In genomic region chr12:55443776-55444175, GRCh38 we compare ENCODE assay signal across 38 cellular contexts. TPM values are rescaled to one million over a fixed set of nuclear protein-coding genes. Genes with fewer than 3 reads are reported as not detected.
"Had no signal": no experiment of that assay in that cellular context is flagged by ENCODE, and none has a peak within 500 bp of the region (broad histone marks: within the 10 kb centered on the region; RNA-seq: fewer than 3 reads in every experiment).

OR6C2 (plus strand) TSS chr12:55444076; CDS start chr12:55452214, 8,138 bp downstream.

- ATAC-seq: activated CD4-positive, alpha-beta T cell treated with anti-CD3 and anti-CD28 coated beads for 36 hours; activated CD4-positive, CD25-positive, alpha-beta regulatory T cell treated with anti-CD3 and anti-CD28 coated beads, Interleukin-2, amount 50 U/mL, for 24 hours; activated CD8-positive, alpha-beta memory T cell treated with anti-CD3 and anti-CD28 coated beads, Interleukin-2, amount 10 ng/mL, durations not matched to agents 7 days and 5 days; activated CD8-positive, alpha-beta T cell treated with anti-CD3 and anti-CD28 coated beads, Interleukin-2, amount 10 ng/mL, durations not matched to agents 7 days and 5 days; activated naive CD4-positive, alpha-beta T cell treated with anti-CD3 and anti-CD28 coated beads, Interleukin-2, amount 50 U/mL, for 72 hours; body of pancreas; WTC11 had no signal

- H3K4me3 ChIP-seq: adrenal gland, body of pancreas, breast epithelium had no signal

- H3K36me3 Mint-ChIP-seq: activated CD8-positive, alpha-beta memory T cell treated with anti-CD3 and anti-CD28 coated beads, Interleukin-2, amount 10 ng/mL, durations not matched to agents 7 days and 5 days; activated naive CD8-positive, alpha-beta T cell treated with anti-CD3 and anti-CD28 coated beads for 36 hours had no signal

- H3K4me1 ChIP-seq: adrenal gland, body of pancreas, breast epithelium had no signal

- H3K27ac ChIP-seq: adrenal gland, body of pancreas, brain microvascular endothelial cell, breast epithelium, WERI-Rb-1 had no signal

- H3K4me3 Mint-ChIP-seq: activated CD4-positive, alpha-beta memory T cell treated with anti-CD3 and anti-CD28 coated beads, Interleukin-2, amount 10 ng/mL, durations not matched to agents 7 days and 5 days; activated CD4-positive, alpha-beta T cell treated with anti-CD3 and anti-CD28 coated beads for 36 hours; activated CD4-positive, alpha-beta T cell treated with anti-CD3 and anti-CD28 coated beads, Interleukin-2, amount 10 ng/mL, durations not matched to agents 7 days and 5 days; activated CD8-positive, alpha-beta memory T cell treated with anti-CD3 and anti-CD28 coated beads, Interleukin-2, amount 10 ng/mL, durations not matched to agents 7 days and 5 days; activated CD8-positive, alpha-beta T cell treated with anti-CD3 and anti-CD28 coated beads, Interleukin-2, amount 10 ng/mL, durations not matched to agents 7 days and 5 days; activated naive CD4-positive, alpha-beta T cell treated with anti-CD3 and anti-CD28 coated beads for 36 hours; activated naive CD8-positive, alpha-beta T cell treated with anti-CD3 and anti-CD28 coated beads for 36 hours; activated T-cell treated with anti-CD3 and anti-CD28 coated beads, Interleukin-2, amount 50 U/mL, for 24 hours; T-helper 1 cell treated with Interleukin-12 subunit alpha and Interleukin-12 subunit beta and Interleukin-4 antibody, amounts not matched to agents 30 μg/mL and 1 μg/mL, for 36 hours; T-helper 2 cell treated with Interferon-gamma antibody and Interleukin-4, amounts not matched to agents 5 μg/mL and 100 μg/mL, for 36 hours; WTC11 had no signal

- FAIRE-seq: astrocyte had no signal

- DNase-seq: activated CD4-positive, alpha-beta memory T cell treated with anti-CD3 and anti-CD28 coated beads, Interleukin-2, amount 10 ng/mL, durations not matched to agents 7 days and 5 days; activated CD4-positive, alpha-beta T cell treated with anti-CD3 and anti-CD28 coated beads for 1 hour; activated CD4-positive, alpha-beta T cell treated with anti-CD3 and anti-CD28 coated beads for 36 hours; activated CD4-positive, alpha-beta T cell treated with anti-CD3 and anti-CD28 coated beads for 48 hours; activated CD4-positive, alpha-beta T cell treated with anti-CD3 and anti-CD28 coated beads, Interleukin-2, amount 10 ng/mL, durations not matched to agents 7 days and 5 days; activated CD4-positive, alpha-beta T cell treated with anti-CD3 and anti-CD28 coated beads, Interleukin-2, amount 50 U/mL, for 48 hours; activated CD4-positive, CD25-positive, alpha-beta regulatory T cell; activated CD8-positive, alpha-beta memory T cell treated with anti-CD3 and anti-CD28 coated beads for 24 hours; activated CD8-positive, alpha-beta memory T cell treated with anti-CD3 and anti-CD28 coated beads, Interleukin-2, amount 10 ng/mL, durations not matched to agents 7 days and 5 days; activated CD8-positive, alpha-beta memory T cell treated with anti-CD3 and anti-CD28 coated beads, Interleukin-2, amount 50 U/mL, for 48 hours; activated CD8-positive, alpha-beta T cell treated with anti-CD3 and anti-CD28 coated beads, Interleukin-2, amount 10 ng/mL, durations not matched to agents 7 days and 5 days; activated effector memory CD4-positive, alpha-beta T cell treated with Interleukin-2 at 50 U/mL for 16 hours; activated gamma-delta T cell; activated naive CD4-positive, alpha-beta T cell treated with anti-CD3 and anti-CD28 coated beads for 36 hours; activated naive CD4-positive, alpha-beta T cell treated with anti-CD3 and anti-CD28 coated beads, Interleukin-2, amount 50 U/mL, for 16 hours; activated naive CD8-positive, alpha-beta T cell treated with anti-CD3 and anti-CD28 coated beads for 36 hours; activated T-cell treated with anti-CD3 and anti-CD28 coated beads, Interleukin-2, amount 50 U/mL, for 24 hours; activated T-cell treated with anti-CD3 and anti-CD28 coated beads, Interleukin-2, amount 50 U/mL, for 48 hours; adrenal gland; amniotic stem cell; aorta; body of pancreas; brain microvascular endothelial cell; central memory CD4-positive, alpha-beta T cell; T-helper 1 cell; T-helper 2 cell; T-helper 9 cell; WERI-Rb-1 had no signal

- H3K36me3 ChIP-seq: adrenal gland, brain microvascular endothelial cell, breast epithelium, WERI-Rb-1 had no signal

- H3K4me1 Mint-ChIP-seq: activated CD4-positive, alpha-beta memory T cell treated with anti-CD3 and anti-CD28 coated beads, Interleukin-2, amount 10 ng/mL, durations not matched to agents 7 days and 5 days; activated CD4-positive, alpha-beta T cell treated with anti-CD3 and anti-CD28 coated beads for 36 hours; activated CD4-positive, alpha-beta T cell treated with anti-CD3 and anti-CD28 coated beads, Interleukin-2, amount 10 ng/mL, durations not matched to agents 7 days and 5 days; activated CD8-positive, alpha-beta memory T cell treated with anti-CD3 and anti-CD28 coated beads, Interleukin-2, amount 10 ng/mL, durations not matched to agents 7 days and 5 days; activated naive CD8-positive, alpha-beta T cell treated with anti-CD3 and anti-CD28 coated beads for 36 hours; WTC11 had no signal

- H3K27me3 ChIP-seq: adrenal gland, body of pancreas, brain microvascular endothelial cell, breast epithelium had no signal

- H3K27ac Mint-ChIP-seq: activated CD4-positive, alpha-beta memory T cell treated with anti-CD3 and anti-CD28 coated beads, Interleukin-2, amount 10 ng/mL, durations not matched to agents 7 days and 5 days; activated CD4-positive, alpha-beta T cell treated with anti-CD3 and anti-CD28 coated beads for 36 hours; activated CD4-positive, alpha-beta T cell treated with anti-CD3 and anti-CD28 coated beads, Interleukin-2, amount 10 ng/mL, durations not matched to agents 7 days and 5 days; activated CD8-positive, alpha-beta memory T cell treated with anti-CD3 and anti-CD28 coated beads, Interleukin-2, amount 10 ng/mL, durations not matched to agents 7 days and 5 days; activated CD8-positive, alpha-beta T cell treated with anti-CD3 and anti-CD28 coated beads, Interleukin-2, amount 10 ng/mL, durations not matched to agents 7 days and 5 days; activated naive CD4-positive, alpha-beta T cell treated with anti-CD3 and anti-CD28 coated beads for 36 hours; activated naive CD4-positive, alpha-beta T cell treated with anti-CD3 and anti-CD28 coated beads, Interleukin-2, amount 50 U/mL, for 72 hours; activated naive CD8-positive, alpha-beta T cell treated with anti-CD3 and anti-CD28 coated beads for 36 hours; activated T-cell treated with anti-CD3 and anti-CD28 coated beads, Interleukin-2, amount 50 U/mL, for 24 hours; activated T-helper 2 cell treated with anti-CD3 and anti-CD28 coated beads, Interferon-gamma antibody, Interleukin-2, Interleukin-4, amounts not matched to agents 10 μg/mL and 5 μg/mL and 100 μg/mL, durations not matched to agents 14 hours and 24 hours and 36 hours; T-helper 1 cell treated with Interleukin-12 subunit alpha and Interleukin-12 subunit beta and Interleukin-4 antibody, amounts not matched to agents 30 μg/mL and 1 μg/mL, for 36 hours; T-helper 2 cell treated with Interferon-gamma antibody and Interleukin-4, amounts not matched to agents 5 μg/mL and 100 μg/mL, for 36 hours; WTC11 had no signal

- H3K9me3 Mint-ChIP-seq: activated CD4-positive, alpha-beta memory T cell treated with anti-CD3 and anti-CD28 coated beads, Interleukin-2, amount 10 ng/mL, durations not matched to agents 7 days and 5 days; activated naive CD4-positive, alpha-beta T cell treated with anti-CD3 and anti-CD28 coated beads, Interleukin-2, amount 50 U/mL, for 72 hours; activated T-helper 2 cell treated with anti-CD3 and anti-CD28 coated beads, Interferon-gamma antibody, Interleukin-2, Interleukin-4, amounts not matched to agents 10 μg/mL and 5 μg/mL and 100 μg/mL, durations not matched to agents 14 hours and 24 hours and 36 hours had no signal

- H3K9me3 ChIP-seq: adrenal gland, body of pancreas had no signal

RNA-seq across cellular contexts. Expression of gene OR6C2, which starts in this region (rescaled TPM):
- total RNA-seq: activated CD4-positive, alpha-beta memory T cell treated with anti-CD3 and anti-CD28 coated beads, Interleukin-2, amount 10 ng/mL, durations not matched to agents 7 days and 5 days; activated CD4-positive, alpha-beta T cell treated with anti-CD3 and anti-CD28 coated beads for 36 hours; activated CD4-positive, alpha-beta T cell treated with anti-CD3 and anti-CD28 coated beads, Interleukin-2, amount 10 ng/mL, durations not matched to agents 7 days and 5 days; activated CD8-positive, alpha-beta memory T cell treated with anti-CD3 and anti-CD28 coated beads, Interleukin-2, amount 10 ng/mL, durations not matched to agents 7 days and 5 days; activated CD8-positive, alpha-beta T cell treated with anti-CD3 and anti-CD28 coated beads, Interleukin-2, amount 10 ng/mL, durations not matched to agents 7 days and 5 days; activated naive CD4-positive, alpha-beta T cell treated with anti-CD3 and anti-CD28 coated beads for 36 hours; activated naive CD4-positive, alpha-beta T cell treated with anti-CD3 and anti-CD28 coated beads, Interleukin-2, amount 50 U/mL, for 72 hours; activated naive CD8-positive, alpha-beta T cell treated with anti-CD3 and anti-CD28 coated beads for 36 hours; activated T-helper 2 cell treated with anti-CD3 and anti-CD28 coated beads, Interferon-gamma antibody, Interleukin-2, Interleukin-4, amounts not matched to agents 10 μg/mL and 5 μg/mL and 100 μg/mL, durations not matched to agents 14 hours and 24 hours and 36 hours; adrenal gland; aorta; astrocyte; body of pancreas; breast epithelium; cardiac septum; cerebellum; WTC11 had no signal
- polyA plus RNA-seq: adrenal gland, aorta had no signal
